ENCODE assay signal across 14 cellular contexts in the genomic region with DNA sequence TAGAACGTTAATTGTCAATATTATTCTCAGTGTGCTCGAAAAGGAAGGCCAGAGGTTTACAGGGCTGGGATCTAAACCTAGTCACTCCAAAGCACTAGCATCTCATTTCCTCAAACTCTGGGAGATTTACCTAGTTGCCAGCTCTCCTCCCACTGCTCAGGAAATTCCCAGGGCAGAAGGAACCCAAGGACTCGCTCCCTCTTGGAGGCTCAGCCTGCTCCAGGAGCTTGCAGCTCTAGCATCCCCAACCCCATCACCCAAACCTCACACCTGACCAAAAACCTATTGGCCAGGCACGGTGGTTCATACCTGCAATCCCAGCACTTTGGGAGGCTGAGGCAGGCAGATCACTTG. TPM values are rescaled to one million over a fixed set of nuclear protein-coding genes. Genes with fewer than 3 reads are reported as not detected.
DNase-seq lines count a peak whose midpoint lies in the region; ATAC-seq, FAIRE-seq and TF ChIP-seq lines count a peak whose summit lies in the region.
"Had no signal": no experiment of that assay in that cellular context is flagged by ENCODE, and none has a peak within 500 bp of the region (broad histone marks: within the 10 kb centered on the region; RNA-seq: fewer than 3 reads in every experiment).

No MANE protein-coding gene starts in this region.

- no peaks in the 10 kb centered on the region for H3K9me3 Mint-ChIP-seq in activated CD4-positive, alpha-beta memory T cell treated with anti-CD3 and anti-CD28 coated beads for 36 hours
- no peaks in the 10 kb centered on the region for H3K9me3 Mint-ChIP-seq in activated CD4-positive, alpha-beta memory T cell treated with anti-CD3 and anti-CD28 coated beads, Interleukin-2, amount 10 ng/mL, durations not matched to agents 7 days and 5 days

- H3K27ac ChIP-seq in PC-9, result peak overlapping the region; percentile 71
- H3K27ac ChIP-seq in pancreas, result peak overlapping the region in 3 of 4 donors; percentile 3 to 77 (median 51)
- H3K27ac ChIP-seq: ascending aorta had no signal

- H3F3A ChIP-seq in PC-9 (ENCODE audit: insufficient read depth, low read depth), result peaks cover 39% of the 10 kb centered on the region; the same call in 1 of the 2 replicates

- no peaks in the 10 kb centered on the region for H3K9me3 ChIP-seq in PC-9 (ENCODE audit: insufficient read depth, low read depth)
- no peaks in the 10 kb centered on the region for H3K9me3 ChIP-seq in pancreas
- H3K9me3 ChIP-seq: ascending aorta had no signal

- POLR2A ChIA-PET in activated CD4-positive, alpha-beta memory T cell treated with anti-CD3 and anti-CD28 coated beads for 36 hours (lab: Charles Lee), result no interaction called here
- POLR2A ChIA-PET in activated CD4-positive, alpha-beta memory T cell treated with anti-CD3 and anti-CD28 coated beads, Interleukin-2, amount 10 ng/mL, durations not matched to agents 7 days and 5 days (lab: Charles Lee), result interaction anchor here (1.2 to 2.2 kb wide), 2 partner anchors 13 to 25 kb away, joined by 3 to 9 read pairs; a partner anchor contains a TSS
- POLR2A ChIA-PET in PC-9 (lab: Charles Lee; ENCODE audit: unreplicated experiment), result no interaction called here

- no peaks in the 10 kb centered on the region for H3K9me2 ChIP-seq in PC-9 (ENCODE audit: insufficient read depth)

- intact Hi-C loops in activated CD4-positive, alpha-beta memory T cell treated with anti-CD3 and anti-CD28 coated beads for 36 hours (cut with micrococcal nuclease), result no loop called here
- intact Hi-C loops in PC-9 (cut with micrococcal nuclease; ENCODE audit: unreplicated experiment) (no loop called here), pancreas (cut with DNase I) (no loop called here)

- BruUV-seq in PC-9 (replicated peaks; lab: Mats Ljungman, UMichigan), result no TSS peak

- H3K36me3 Mint-ChIP-seq in activated CD4-positive, alpha-beta memory T cell treated with anti-CD3 and anti-CD28 coated beads for 36 hours, result peaks cover 11% of the 10 kb centered on the region
- peaks cover 36% of the 10 kb centered on the region for H3K36me3 Mint-ChIP-seq in activated CD4-positive, alpha-beta memory T cell treated with anti-CD3 and anti-CD28 coated beads, Interleukin-2, amount 10 ng/mL, durations not matched to agents 7 days and 5 days (ENCODE audit: low read depth)

- ATAC-seq in pancreas, result peak; percentile 33 to 82 (median 68)

- no peaks in the 10 kb centered on the region for H3K27me3 Mint-ChIP-seq in activated CD4-positive, alpha-beta memory T cell treated with anti-CD3 and anti-CD28 coated beads for 36 hours
- H3K27me3 Mint-ChIP-seq in activated CD4-positive, alpha-beta memory T cell treated with anti-CD3 and anti-CD28 coated beads, Interleukin-2, amount 10 ng/mL, durations not matched to agents 7 days and 5 days, result no peaks in the 10 kb centered on the region

- H3K4me3 ChIP-seq in PC-9, result no peak overlapping the region
- no peak overlapping the region for H3K4me3 ChIP-seq in pancreas
- H3K4me3 ChIP-seq: ascending aorta had no signal

- peaks cover 42% of the 10 kb centered on the region for H3K4me1 ChIP-seq in PC-9 (replicated peaks; ENCODE audit: insufficient read depth)
- peaks cover 5 to 27% (median 14%) of the 10 kb centered on the region in 3 donors for H3K4me1 ChIP-seq in pancreas
- H3K4me1 ChIP-seq: ascending aorta had no signal

- no peaks in the 10 kb centered on the region for H3K36me3 ChIP-seq in PC-9 (ENCODE audit: low read depth)
- no peaks in the 10 kb centered on the region for H3K36me3 ChIP-seq in pancreas
- H3K36me3 ChIP-seq: ascending aorta had no signal

- no peak overlapping the region for H2AFZ ChIP-seq in PC-9

- FAIRE-seq in pancreas (lab: Jason Lieb, UNC), result no peak

- peaks cover 21% of the 10 kb centered on the region for H4K20me1 ChIP-seq in PC-9 (ENCODE audit: insufficient read depth)

- no peak overlapping the region for H3K4me3 Mint-ChIP-seq in activated CD4-positive, alpha-beta memory T cell treated with anti-CD3 and anti-CD28 coated beads for 36 hours
- no peak overlapping the region for H3K4me3 Mint-ChIP-seq in activated CD4-positive, alpha-beta memory T cell treated with anti-CD3 and anti-CD28 coated beads, Interleukin-2, amount 10 ng/mL, durations not matched to agents 7 days and 5 days

- H3K27ac Mint-ChIP-seq in activated CD4-positive, alpha-beta memory T cell treated with anti-CD3 and anti-CD28 coated beads for 36 hours, result peak overlapping the region; percentile 68
- no peak overlapping the region for H3K27ac Mint-ChIP-seq in activated CD4-positive, alpha-beta memory T cell treated with anti-CD3 and anti-CD28 coated beads, Interleukin-2, amount 10 ng/mL, durations not matched to agents 7 days and 5 days

- H3K27me3 ChIP-seq in PC-9 (ENCODE audit: insufficient read depth, low read depth) (no peaks in the 10 kb centered on the region), pancreas (no peaks in the 10 kb centered on the region)
- H3K27me3 ChIP-seq: ascending aorta had no signal

- H3K4me1 Mint-ChIP-seq in activated CD4-positive, alpha-beta memory T cell treated with anti-CD3 and anti-CD28 coated beads for 36 hours (ENCODE audit: low read depth), result peaks cover 72% of the 10 kb centered on the region
- H3K4me1 Mint-ChIP-seq in activated CD4-positive, alpha-beta memory T cell treated with anti-CD3 and anti-CD28 coated beads, Interleukin-2, amount 10 ng/mL, durations not matched to agents 7 days and 5 days, result peaks cover 52% of the 10 kb centered on the region

- TF ChIP-seq CTCF in PC-9 (conservative IDR thresholded peaks at IDR 0.05), result no peak
- no peak for TF ChIP-seq CTCF in pancreas (IDR thresholded peaks at IDR 0.05)

- H3K4me2 ChIP-seq in PC-9, result peak overlapping the region; percentile 33

- H3K79me2 ChIP-seq in PC-9 (ENCODE audit: low read depth), result peaks cover 98% of the 10 kb centered on the region

- WGBS in pancreas, 2 donors, result 18% methylated on average over 4 of the region's 4 CpGs

- DNase-seq in activated CD4-positive, alpha-beta memory T cell treated with anti-CD3 and anti-CD28 coated beads for 36 hours, result no peak
- no peak for DNase-seq in activated CD4-positive, alpha-beta memory T cell treated with anti-CD3 and anti-CD28 coated beads, Interleukin-2, amount 10 ng/mL, durations not matched to agents 7 days and 5 days
- DNase-seq in PC-9 (no peak), islet precursor cell (peak; percentile 53), pancreas (no peak), NCI-H1694 treated with DMSO at 0.1 percent for 48 hours (lab: John Stamatoyannopoulos, UW) (no peak), NCI-H1417 (lab: John Stamatoyannopoulos, UW) (no peak), ecto neural progenitor cell (ENCODE audit: low spot score) (no peak)
- DNase-seq: 8988T; activated T-cell treated with anti-CD3 and anti-CD28 coated beads, Interleukin-2, amount 50 U/mL, for 1 hour; effector memory CD4-positive, alpha-beta T cell; NCI-H1092; NCI-H2227 treated with DMSO at 0.1 percent for 48 hours had no signal

- CTCF ChIA-PET in activated CD4-positive, alpha-beta memory T cell treated with anti-CD3 and anti-CD28 coated beads for 36 hours (lab: Charles Lee), result interaction anchor here (0.6 to 0.7 kb wide), 2 partner anchors 142 to 262 kb away, joined by 3 read pairs; no protein-coding TSS in a partner anchor
- CTCF ChIA-PET in activated CD4-positive, alpha-beta memory T cell treated with anti-CD3 and anti-CD28 coated beads, Interleukin-2, amount 10 ng/mL, durations not matched to agents 7 days and 5 days (lab: Charles Lee), result no interaction called here
- CTCF ChIA-PET in PC-9 (lab: Charles Lee), result no interaction called here

RNA-seq across cellular contexts. Expression of a gene that starts 26.0 kb away (rescaled TPM):
- total RNA-seq in activated CD4-positive, alpha-beta memory T cell treated with anti-CD3 and anti-CD28 coated beads for 36 hours, result 10 to 100 TPM; 42.8 to 48.0 TPM
- 10 to 100 TPM; 59.1 to 60.6 TPM for total RNA-seq in activated CD4-positive, alpha-beta memory T cell treated with anti-CD3 and anti-CD28 coated beads, Interleukin-2, amount 10 ng/mL, durations not matched to agents 7 days and 5 days
- total RNA-seq in PC-9 (2021), result 68.8 and 77.7 TPM in 2 replicates
- total RNA-seq in pancreas, result 10 to 100 TPM; 11.6 to 43.2 (median 15.7) TPM
- polyA plus RNA-seq in pancreas, result 1 to 10 TPM; 3.7 to 5.2 TPM
